ENCODE assay signal across 9 cellular contexts in the genomic region with DNA sequence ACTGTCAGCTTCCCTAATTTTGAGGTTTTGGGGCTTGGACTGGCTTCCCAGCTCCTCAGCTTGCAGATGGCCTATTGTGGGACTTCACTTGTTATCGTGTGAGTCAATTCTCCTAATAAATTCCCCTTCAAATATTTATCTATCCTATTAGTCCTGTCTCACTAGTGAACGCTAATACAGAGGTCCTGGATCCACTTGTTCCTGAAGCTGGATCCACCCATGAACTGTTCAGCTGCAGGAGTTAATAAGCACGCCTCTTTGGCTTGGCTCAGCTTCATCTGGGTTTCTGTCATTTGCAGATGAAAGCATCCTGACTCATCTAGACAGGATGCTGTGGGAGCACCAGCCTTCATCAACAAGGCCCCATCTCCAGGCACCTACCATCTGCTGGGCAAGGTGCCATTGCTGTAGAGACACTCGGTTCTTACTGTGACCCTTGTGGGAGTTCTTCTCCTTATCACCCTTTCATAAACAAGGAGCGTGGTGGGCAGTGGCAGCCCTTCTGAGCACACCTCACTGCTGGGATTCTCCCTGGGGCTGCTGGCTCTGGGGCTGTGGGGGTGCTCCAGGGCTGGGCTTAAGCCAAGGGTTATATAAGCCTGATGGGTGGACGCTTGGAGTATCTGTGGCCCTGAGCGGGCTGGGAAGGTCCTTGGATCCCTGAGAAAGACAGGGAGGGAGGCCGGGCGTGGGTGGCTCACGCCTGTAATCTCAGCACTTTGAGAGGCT. TPM values are rescaled to one million over a fixed set of nuclear protein-coding genes. Genes with fewer than 3 reads are reported as not detected.
A peak's percentile ranks its signal among the peaks of the same experiment; 100 is the strongest.
DNase-seq lines count a peak whose midpoint lies in the region; ATAC-seq and TF ChIP-seq lines count a peak whose summit lies in the region.
"Had no signal": no experiment of that assay in that cellular context is flagged by ENCODE, and none has a peak within 500 bp of the region (broad histone marks: within the 10 kb centered on the region; RNA-seq: fewer than 3 reads in every experiment).

No MANE protein-coding gene starts in this region.

- H3K36me3 ChIP-seq in A673 (ENCODE audit: insufficient read depth, low read length, poor library complexity, severe bottlenecking): no peaks in the 10 kb centered on the region
- H3K36me3 ChIP-seq in mesendoderm (ENCODE audit: control insufficient read depth, insufficient read depth, low read length): no peaks in the 10 kb centered on the region

- no peak overlapping the region for H4K8ac ChIP-seq in mesendoderm (ENCODE audit: low read depth, low read length)

- no peak overlapping the region for H3K56ac ChIP-seq in mesendoderm (ENCODE audit: low read length)

- POLR2A ChIA-PET in A673 (lab: Charles Lee; ENCODE audit: low non-redundant PET): no interaction called here

- CTCF ChIA-PET in A673 (lab: Charles Lee): no interaction called here

- H3K27me3 ChIP-seq in A673 (replicated peaks; ENCODE audit: insufficient read depth, low read depth, low read length, poor library complexity): no peaks in the 10 kb centered on the region
- H3K27me3 ChIP-seq in mesendoderm (ENCODE audit: insufficient read depth, low read length, poor library complexity): no peaks in the 10 kb centered on the region

- no peak overlapping the region for H2AK5ac ChIP-seq in mesendoderm (ENCODE audit: low read length)

- no TSS peak for BruUV-seq in A673 (replicated peaks; lab: Mats Ljungman, UMichigan)

- DNase-seq in HCEC 1CT (peak; percentile 85), UCSD-AML1 (lab: John Stamatoyannopoulos, UW; ENCODE audit: unreplicated experiment) (peak; percentile 50), amniotic epithelial cell (ENCODE audit: low read depth) (peak; percentile 80), NCI-H524 treated with DMSO at 0.1 percent for 48 hours (lab: John Stamatoyannopoulos, UW) (no peak), A673 (ENCODE audit: low spot score) (no peak), mesendoderm (no peak)
- peak; percentile 83 for DNase-seq in stimulated activated CD4-positive, alpha-beta T cell treated with anti-CD3 and anti-CD28 coated beads, Interleukin-4, amount 100 ng/mL, for 24 hours
- DNase-seq: NCI-H446 treated with DMSO at 0.1 percent for 48 hours had no signal

- H3K23ac ChIP-seq in mesendoderm (ENCODE audit: low read length): no peak overlapping the region

- no peak overlapping the region for H3K4ac ChIP-seq in mesendoderm (ENCODE audit: low read depth, low read length)

- no peak overlapping the region for H2BK15ac ChIP-seq in mesendoderm (replicated peaks; ENCODE audit: low read depth)

- peaks cover 30% of the 10 kb centered on the region for H3K27me3 Mint-ChIP-seq in stimulated activated memory B cell treated with anti-CD40 and anti-IgM and Interleukin-4, amounts not matched to agents 10 μg/mL and 1 μg/mL and 100 μg/mL, for 72 hours

- H3K4me2 ChIP-seq in mesendoderm (ENCODE audit: low read length): no peak overlapping the region

- H3K18ac ChIP-seq in mesendoderm (ENCODE audit: low read length): no peak overlapping the region

- no peak overlapping the region for H4K5ac ChIP-seq in mesendoderm (ENCODE audit: low read length)

- no peak for TF ChIP-seq CTCF in A673 (conservative IDR thresholded peaks at IDR 0.05; ENCODE audit: low read depth, low read length)

- H3K4me1 ChIP-seq in A673 (ENCODE audit: insufficient read depth, low read length, poor library complexity, severe bottlenecking) (no peaks in the 10 kb centered on the region), mesendoderm (ENCODE audit: control insufficient read depth, low read depth, low read length) (no peaks in the 10 kb centered on the region)

- WGBS in mesendoderm (ENCODE audit: extremely low coverage, insufficient coverage, low lambda C conversion rate): no CpG with 5 or more reads among the region's 10 CpGs

- H3K4me1 Mint-ChIP-seq in stimulated activated memory B cell treated with anti-CD40 and anti-IgM and Interleukin-4, amounts not matched to agents 10 μg/mL and 1 μg/mL and 100 μg/mL, for 72 hours: peaks cover 7% of the 10 kb centered on the region

- intact Hi-C loops in A673 (cut with micrococcal nuclease; ENCODE audit: unreplicated experiment): no loop called here

- no peaks in the 10 kb centered on the region for H3K36me3 Mint-ChIP-seq in stimulated activated memory B cell treated with anti-CD40 and anti-IgM and Interleukin-4, amounts not matched to agents 10 μg/mL and 1 μg/mL and 100 μg/mL, for 72 hours

- no peak overlapping the region for H3K27ac Mint-ChIP-seq in stimulated activated memory B cell treated with anti-CD40 and anti-IgM and Interleukin-4, amounts not matched to agents 10 μg/mL and 1 μg/mL and 100 μg/mL, for 72 hours

- no peak overlapping the region for H3K9ac ChIP-seq in mesendoderm (ENCODE audit: low read length)

- H3K9me3 ChIP-seq in A673 (ENCODE audit: low read depth, low read length, poor library complexity, severe bottlenecking): no peaks in the 10 kb centered on the region

- no peaks in the 10 kb centered on the region for H3K9me3 Mint-ChIP-seq in stimulated activated memory B cell treated with anti-CD40 and anti-IgM and Interleukin-4, amounts not matched to agents 10 μg/mL and 1 μg/mL and 100 μg/mL, for 72 hours

- H3K79me1 ChIP-seq in mesendoderm (ENCODE audit: low read length): no peaks in the 10 kb centered on the region

- H2BK120ac ChIP-seq in mesendoderm (ENCODE audit: low read depth, low read length): no peak overlapping the region

- H3K4me3 ChIP-seq in A673 (ENCODE audit: low read depth, low read length, poor library complexity, severe bottlenecking) (no peak overlapping the region), mesendoderm (ENCODE audit: low read length) (no peak overlapping the region)

- H3K4me3 Mint-ChIP-seq in stimulated activated memory B cell treated with anti-CD40 and anti-IgM and Interleukin-4, amounts not matched to agents 10 μg/mL and 1 μg/mL and 100 μg/mL, for 72 hours: no peak overlapping the region

- no peak for ATAC-seq in stimulated activated memory B cell treated with anti-CD40 and anti-IgM and Interleukin-4, amounts not matched to agents 10 μg/mL and 1 μg/mL and 100 μg/mL, for 72 hours

- H3K79me2 ChIP-seq in mesendoderm (ENCODE audit: control insufficient read depth, insufficient read depth, low read length): no peaks in the 10 kb centered on the region

- H3K27ac ChIP-seq in A673 (ENCODE audit: low read depth, low read length, poor library complexity, severe bottlenecking) (no peak overlapping the region), mesendoderm (ENCODE audit: low read depth, low read length) (no peak overlapping the region)

- H2BK5ac ChIP-seq in mesendoderm (ENCODE audit: low read length): no peak overlapping the region

RNA-seq across cellular contexts. Expression of a gene that starts 23.2 kb away (rescaled TPM):
- total RNA-seq in A673 (2021): 2.8 and 5.5 TPM in 2 replicates
- 1.9 TPM for polyA plus RNA-seq in mesendoderm (2013, experiment 1 of 2)
- polyA plus RNA-seq in mesendoderm (2013, experiment 2 of 2): 1.5 TPM

RNA-seq across cellular contexts. Expression of a gene that starts 33.5 kb away (rescaled TPM):
- total RNA-seq in A673 (2021): 46.3 and 48.6 TPM in 2 replicates
- 27.5 TPM for polyA plus RNA-seq in mesendoderm (2013, experiment 1 of 2)
- 26.5 TPM for polyA plus RNA-seq in mesendoderm (2013, experiment 2 of 2)

RNA-seq across cellular contexts. Expression of a gene that starts 57.3 kb away (rescaled TPM):
- total RNA-seq in A673 (2021): 63.4 and 63.5 TPM in 2 replicates
- polyA plus RNA-seq in mesendoderm (2013, experiment 1 of 2): 28.9 TPM
- polyA plus RNA-seq in mesendoderm (2013, experiment 2 of 2): 29.8 TPM

Comparison
In these comparisons a context has a peak if more than half of its experiments do, and no peak if none do; other contexts are left out.
1. DNase-seq: peak in HCEC 1CT (single experiment), UCSD-AML1 (single experiment), amniotic epithelial cell (single experiment) and stimulated activated CD4-positive, alpha-beta T cell treated with anti-CD3 and anti-CD28 coated beads, Interleukin-4, amount 100 ng/mL, for 24 hours (single experiment); none in NCI-H524 treated with DMSO at 0.1 percent for 48 hours (single experiment), A673 (single experiment) and mesendoderm (single experiment).